Comparison of ENCODE assay signal across 1 cellular context in genomic region chr21:38286739-38287426, GRCh38.
TF ChIP-seq lines count a peak whose summit lies in the region.

No MANE protein-coding gene starts in this region.

TF ChIP-seq in SK-N-SH treated with all-trans-retinoic acid at 6 μM for 48 hours, 23 proteins besides CTCF, POLR2A, EP300 and RAD21 (continued from another document):
- TF ChIP-seq TSHZ2 (CRISPR knock-in tag; IDR thresholded peaks at IDR 0.05) = no peak
- no peak for TF ChIP-seq TCF4 (CRISPR knock-in tag; IDR thresholded peaks at IDR 0.05; ENCODE audit: borderline replicate concordance)
- no peak for TF ChIP-seq OSR1 (CRISPR knock-in tag; IDR thresholded peaks at IDR 0.05)
- TF ChIP-seq ZNF70 (CRISPR knock-in tag; IDR thresholded peaks at IDR 0.05) = no peak
TF ChIP-seq in SK-N-SH treated with all-trans-retinoic acid at 6 μM for 48 hours: peak in this region for 0.
